In the genomic region with DNA sequence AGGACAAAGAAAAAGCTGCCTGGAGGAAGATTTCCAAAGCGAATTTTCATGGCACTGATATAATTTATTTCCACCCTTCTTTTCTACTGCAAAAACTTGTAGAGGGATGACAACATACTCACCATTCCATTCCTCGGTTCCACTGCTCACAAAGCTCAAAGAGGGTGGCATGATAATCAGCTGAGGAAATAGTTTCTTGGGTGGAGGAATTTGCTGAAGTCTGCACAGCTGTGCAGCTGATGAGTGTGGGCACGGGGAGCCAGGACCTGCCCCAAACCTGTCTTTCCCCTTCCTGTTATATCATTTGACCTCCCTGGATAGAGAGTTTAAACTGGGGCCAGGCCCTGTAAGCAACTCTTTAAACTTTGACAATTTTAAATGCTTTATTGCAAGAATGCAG, we compare ENCODE assay signal across 36 cellular contexts.
"Had no signal": no experiment of that assay in that cellular context is flagged by ENCODE, and none has a peak within 500 bp of the region (broad histone marks: within the 10 kb centered on the region; RNA-seq: fewer than 3 reads in every experiment).

No MANE protein-coding gene starts in this region.

- ATAC-seq: activated CD4-positive, CD25-positive, alpha-beta regulatory T cell treated with anti-CD3 and anti-CD28 coated beads, Interleukin-2, amount 50 U/mL, for 24 hours; activated CD8-positive, alpha-beta T cell treated with anti-CD3 and anti-CD28 coated beads for 36 hours; activated naive CD8-positive, alpha-beta T cell treated with anti-CD3 and anti-CD28 coated beads, Interleukin-2, amount 50 U/mL, for 24 hours; activated T-cell treated with anti-CD3 and anti-CD28 coated beads, Interleukin-2, amount 50 U/mL, for 4 hours; activated T-helper 17 cell treated with anti-CD3 and anti-CD28 coated beads, Interleukin-2, amount 50 U/mL, for 72 hours; gastroesophageal sphincter; T-helper 17 cell had no signal

- H3K27ac Mint-ChIP-seq: activated B cell treated with CpG ODN at 0.5 μM for 24 hours; activated CD8-positive, alpha-beta T cell treated with anti-CD3 and anti-CD28 coated beads for 36 hours; activated naive CD4-positive, alpha-beta T cell treated with anti-CD3 and anti-CD28 coated beads for 36 hours; activated naive CD4-positive, alpha-beta T cell treated with anti-CD3 and anti-CD28 coated beads, Interleukin-2, amount 50 U/mL, for 24 hours; activated naive CD8-positive, alpha-beta T cell treated with anti-CD3 and anti-CD28 coated beads for 36 hours; activated naive CD8-positive, alpha-beta T cell treated with anti-CD3 and anti-CD28 coated beads, Interleukin-2, amount 50 U/mL, for 24 hours; activated T-helper 17 cell treated with anti-CD3 and anti-CD28 coated beads, Interleukin-2, amount 50 U/mL, for 72 hours; brain; T-helper 17 cell; T-helper 2 cell treated with Interferon-gamma antibody and Interleukin-4, amounts not matched to agents 5 μg/mL and 100 μg/mL, for 36 hours had no signal

- H3K4me1 Mint-ChIP-seq: activated B cell treated with CpG ODN at 0.5 μM for 24 hours; activated naive CD8-positive, alpha-beta T cell treated with anti-CD3 and anti-CD28 coated beads for 36 hours; activated naive CD8-positive, alpha-beta T cell treated with anti-CD3 and anti-CD28 coated beads, Interleukin-2, amount 50 U/mL, for 24 hours; brain had no signal

- H3K27me3 Mint-ChIP-seq: activated B cell treated with CpG ODN at 0.5 μM for 24 hours; activated CD8-positive, alpha-beta T cell treated with anti-CD3 and anti-CD28 coated beads for 36 hours; activated naive CD4-positive, alpha-beta T cell treated with anti-CD3 and anti-CD28 coated beads, Interleukin-2, amount 50 U/mL, for 24 hours; activated naive CD8-positive, alpha-beta T cell treated with anti-CD3 and anti-CD28 coated beads for 36 hours; activated naive CD8-positive, alpha-beta T cell treated with anti-CD3 and anti-CD28 coated beads, Interleukin-2, amount 50 U/mL, for 24 hours; activated T-helper 17 cell treated with anti-CD3 and anti-CD28 coated beads, Interleukin-2, amount 50 U/mL, for 72 hours; brain; T-helper 17 cell had no signal

- H3K4me3 Mint-ChIP-seq: activated B cell treated with CpG ODN at 0.5 μM for 24 hours; activated CD8-positive, alpha-beta T cell treated with anti-CD3 and anti-CD28 coated beads for 36 hours; activated naive CD4-positive, alpha-beta T cell treated with anti-CD3 and anti-CD28 coated beads for 36 hours; activated naive CD4-positive, alpha-beta T cell treated with anti-CD3 and anti-CD28 coated beads, Interleukin-2, amount 50 U/mL, for 24 hours; activated naive CD8-positive, alpha-beta T cell treated with anti-CD3 and anti-CD28 coated beads for 36 hours; activated naive CD8-positive, alpha-beta T cell treated with anti-CD3 and anti-CD28 coated beads, Interleukin-2, amount 50 U/mL, for 24 hours; activated T-cell treated with anti-CD3 and anti-CD28 coated beads, Interleukin-2, amount 50 U/mL, for 4 hours; activated T-helper 17 cell treated with anti-CD3 and anti-CD28 coated beads, Interleukin-2, amount 50 U/mL, for 72 hours; brain; T-helper 17 cell; T-helper 2 cell treated with Interferon-gamma antibody and Interleukin-4, amounts not matched to agents 5 μg/mL and 100 μg/mL, for 36 hours had no signal

- H3K4me3 ChIP-seq: adrenal gland, breast epithelium, cardiac muscle cell, colonic mucosa, esophagus squamous epithelium, gastroesophageal sphincter had no signal

- H3K27ac ChIP-seq: adrenal gland, breast epithelium, cardiac muscle cell, colonic mucosa, epithelial cell of prostate, esophagus squamous epithelium, gastroesophageal sphincter, WERI-Rb-1 had no signal

- H3K9me3 Mint-ChIP-seq: activated naive CD4-positive, alpha-beta T cell treated with anti-CD3 and anti-CD28 coated beads for 36 hours; activated T-helper 17 cell treated with anti-CD3 and anti-CD28 coated beads, Interleukin-2, amount 50 U/mL, for 72 hours; brain had no signal

- H3K36me3 ChIP-seq: adrenal gland, breast epithelium, cardiac muscle cell, colonic mucosa, esophagus squamous epithelium, gastroesophageal sphincter, WERI-Rb-1 had no signal

- H3K36me3 Mint-ChIP-seq: activated naive CD4-positive, alpha-beta T cell treated with anti-CD3 and anti-CD28 coated beads, Interleukin-2, amount 50 U/mL, for 24 hours; activated naive CD8-positive, alpha-beta T cell treated with anti-CD3 and anti-CD28 coated beads for 36 hours; brain had no signal

- H3K4me1 ChIP-seq: adrenal gland, breast epithelium, colonic mucosa, esophagus squamous epithelium, gastroesophageal sphincter had no signal

- DNase-seq: activated B cell treated with CpG ODN at 0.5 μM for 24 hours; activated CD4-positive, alpha-beta T cell treated with anti-CD3 and anti-CD28 coated beads for 48 hours; activated CD4-positive, alpha-beta T cell treated with anti-CD3 and anti-CD28 coated beads, Interleukin-2, amount 50 U/mL, for 1 hour; activated CD4-positive, alpha-beta T cell treated with anti-CD3 and anti-CD28 coated beads, Interleukin-2, amount 50 U/mL, for 48 hours; activated CD8-positive, alpha-beta memory T cell treated with anti-CD3 and anti-CD28 coated beads for 24 hours; activated CD8-positive, alpha-beta T cell treated with anti-CD3 and anti-CD28 coated beads for 36 hours; activated effector memory CD4-positive, alpha-beta T cell treated with Interleukin-2 at 50 U/mL for 16 hours; activated gamma-delta T cell treated with Interleukin-2 at 50 U/mL for 16 hours; activated naive CD4-positive, alpha-beta T cell treated with anti-CD3 and anti-CD28 coated beads for 36 hours; activated naive CD8-positive, alpha-beta T cell treated with anti-CD3 and anti-CD28 coated beads for 36 hours; activated naive CD8-positive, alpha-beta T cell treated with anti-CD3 and anti-CD28 coated beads, Interleukin-2, amount 50 U/mL, for 24 hours; activated T-cell treated with anti-CD3 and anti-CD28 coated beads, Interleukin-2, amount 50 U/mL, for 4 hours; adrenal gland; amygdala; aorta; central memory CD4-positive, alpha-beta T cell; cerebellar nuclear complex; colonic mucosa; effector CD8-positive, alpha-beta T cell; esophagus squamous epithelium; foreskin melanocyte; T-helper 1 cell; T-helper 17 cell; T1000; WERI-Rb-1 had no signal

- H3K9me3 ChIP-seq: adrenal gland, breast epithelium, colonic mucosa, esophagus squamous epithelium, gastroesophageal sphincter had no signal

- H3K27me3 ChIP-seq: adrenal gland, breast epithelium, cardiac muscle cell, colonic mucosa, esophagus squamous epithelium, gastroesophageal sphincter had no signal

- FAIRE-seq: endometrium, endothelial cell of umbilical vein had no signal
